ENCODE assay signal across 9 cellular contexts in the genomic region with DNA sequence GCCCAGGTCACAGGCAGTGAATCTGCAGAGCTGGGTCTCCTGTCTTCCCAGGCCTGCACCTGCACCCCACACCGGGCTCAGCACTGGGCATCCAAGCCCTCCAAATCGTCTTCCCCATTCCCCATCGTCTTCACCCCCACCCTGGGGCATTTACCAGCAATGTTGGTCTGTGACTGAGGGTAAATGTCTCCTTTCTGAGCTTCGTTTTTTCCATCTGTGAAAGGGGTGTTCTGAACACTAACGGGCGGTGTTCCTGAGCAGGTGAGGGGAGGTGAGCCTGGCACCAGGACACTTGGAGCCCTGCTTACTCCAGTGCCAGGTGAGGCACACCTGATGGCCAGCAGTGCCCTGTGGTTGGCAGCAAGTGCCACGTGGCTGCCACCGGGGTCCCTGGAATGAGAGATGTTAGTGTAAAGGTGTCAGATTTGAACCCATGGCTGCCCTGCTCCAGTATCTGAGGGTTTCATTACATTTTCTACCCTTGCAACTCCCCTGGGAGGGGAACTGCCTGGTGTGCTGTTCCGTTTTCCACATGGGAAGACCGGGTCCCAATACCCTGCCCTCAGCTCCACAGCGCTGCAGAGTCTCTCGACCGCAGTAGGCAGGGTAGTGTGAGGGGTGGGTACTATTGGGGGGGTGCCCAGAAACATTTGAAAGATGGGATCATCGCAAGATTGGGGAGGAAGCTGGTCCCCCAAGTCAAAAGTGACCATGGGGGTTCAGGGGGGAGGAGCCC. TPM values are rescaled to one million over a fixed set of nuclear protein-coding genes. Genes with fewer than 3 reads are reported as not detected.
DNase-seq lines count a peak whose midpoint lies in the region; ATAC-seq and TF ChIP-seq lines count a peak whose summit lies in the region.
"Had no signal": no experiment of that assay in that cellular context is flagged by ENCODE, and none has a peak within 500 bp of the region (broad histone marks: within the 10 kb centered on the region; RNA-seq: fewer than 3 reads in every experiment).

No MANE protein-coding gene starts in this region.

- peaks cover 37 to 79% of the 10 kb centered on the region in 2 donors for H3K27me3 Mint-ChIP-seq in effector memory CD8-positive, alpha-beta T cell

- DNase-seq in AG10803 (ENCODE audit: low read depth) (no peak), MM.1S (no peak), GM20000 (ENCODE audit: low spot score) (no peak), iPS-NIHi11 (ENCODE audit: low spot score) (no peak), islet precursor cell (no peak)
- DNase-seq in effector memory CD8-positive, alpha-beta T cell: no peak

- H3K27ac Mint-ChIP-seq in effector memory CD8-positive, alpha-beta T cell: no peak overlapping the region
- H3K27ac Mint-ChIP-seq: activated naive CD4-positive, alpha-beta T cell treated with anti-CD3 and anti-CD28 coated beads, Interleukin-2, amount 10 ng/mL, durations not matched to agents 7 days and 5 days had no signal

- peak overlapping the region; percentile 53; the same call in 1 of the 2 replicates for H2AFZ ChIP-seq in MM.1S (ENCODE audit: low read length)
- H2AFZ ChIP-seq in neural cell (ENCODE audit: low read depth, low read length): no peak overlapping the region

- H3K79me2 ChIP-seq in MM.1S (ENCODE audit: low read length) (no peaks in the 10 kb centered on the region), neural cell (replicated peaks; ENCODE audit: insufficient read depth, low read length) (no peaks in the 10 kb centered on the region)

- peak overlapping the region; percentile 33; the same call in 1 of the 2 replicates for H3K4me2 ChIP-seq in MM.1S (ENCODE audit: low read depth, low read length)
- H3K4me2 ChIP-seq in neural cell (ENCODE audit: low read length): no peak overlapping the region

- no peaks in the 10 kb centered on the region for H3K9me3 ChIP-seq in MM.1S (replicated peaks; ENCODE audit: insufficient read depth, low read length)
- no peaks in the 10 kb centered on the region for H3K9me3 ChIP-seq in neural cell (ENCODE audit: low read length)

- TF ChIP-seq CTCF in AG10803 (conservative IDR thresholded peaks at IDR 0.05; ENCODE audit: low read length) (no peak), MM.1S (IDR thresholded peaks at IDR 0.05; ENCODE audit: low read length) (no peak), neural cell (IDR thresholded peaks at IDR 0.05; ENCODE audit: poor library complexity, severe bottlenecking) (peak; percentile 30), GM20000 (IDR thresholded peaks at IDR 0.05; ENCODE audit: extremely low read depth, missing control alignments) (no peak)

- H3K36me3 ChIP-seq in MM.1S (replicated peaks; ENCODE audit: insufficient read depth, low read length) (no peaks in the 10 kb centered on the region), neural cell (ENCODE audit: insufficient read depth, low read length) (no peaks in the 10 kb centered on the region)

- H3K9me2 ChIP-seq in MM.1S (replicated peaks; ENCODE audit: insufficient read depth, low read length) (no peaks in the 10 kb centered on the region), neural cell (ENCODE audit: insufficient read depth, low read length) (no peaks in the 10 kb centered on the region)

- H3F3A ChIP-seq in MM.1S (ENCODE audit: insufficient read depth, low read length) (no peaks in the 10 kb centered on the region), neural cell (ENCODE audit: insufficient read depth, low read length, poor library complexity, severe bottlenecking) (no peaks in the 10 kb centered on the region)

- H3K27ac ChIP-seq in MM.1S (ENCODE audit: low read length) (no peak overlapping the region), neural cell (ENCODE audit: low read length) (no peak overlapping the region)

- H3K9ac ChIP-seq in MM.1S (ENCODE audit: low read length) (no peak overlapping the region), neural cell (ENCODE audit: low read length) (no peak overlapping the region)

- H3K27me3 ChIP-seq in MM.1S (replicated peaks; ENCODE audit: insufficient read depth, low read length) (peaks cover 45% of the 10 kb centered on the region), neural cell (ENCODE audit: insufficient read depth, low read depth, low read length) (peaks cover 31% of the 10 kb centered on the region)

- peaks cover 19% of the 10 kb centered on the region for H3K4me1 ChIP-seq in MM.1S (ENCODE audit: low read length)

- TF ChIP-seq RAD21 in neural cell (conservative IDR thresholded peaks at IDR 0.05): no peak

- H3K9me3 Mint-ChIP-seq in effector memory CD8-positive, alpha-beta T cell: no peaks in the 10 kb centered on the region
- H3K9me3 Mint-ChIP-seq: activated naive CD4-positive, alpha-beta T cell treated with anti-CD3 and anti-CD28 coated beads, Interleukin-2, amount 10 ng/mL, durations not matched to agents 7 days and 5 days had no signal

- H4K20me1 ChIP-seq in MM.1S (ENCODE audit: insufficient read depth, low read length): no peaks in the 10 kb centered on the region
- no peaks in the 10 kb centered on the region for H4K20me1 ChIP-seq in neural cell (ENCODE audit: insufficient read depth)

- peak overlapping the region; percentile 75 for H3K4me3 Mint-ChIP-seq in effector memory CD8-positive, alpha-beta T cell
- H3K4me3 Mint-ChIP-seq: activated naive CD4-positive, alpha-beta T cell treated with anti-CD3 and anti-CD28 coated beads, Interleukin-2, amount 10 ng/mL, durations not matched to agents 7 days and 5 days had no signal

- H3K4me3 ChIP-seq in AG10803 (ENCODE audit: low read length) (peak overlapping the region; percentile 88), MM.1S (ENCODE audit: low read length) (no peak overlapping the region), neural cell (ENCODE audit: low read length) (no peak overlapping the region)

- H3K4me1 Mint-ChIP-seq in effector memory CD8-positive, alpha-beta T cell (ENCODE audit: low read depth in 2 of 2): peaks cover 26 to 32% of the 10 kb centered on the region in 2 donors

- no peak for TF ChIP-seq EP300 in neural cell (conservative IDR thresholded peaks at IDR 0.05; ENCODE audit: poor library complexity, severe bottlenecking)

- ATAC-seq in effector memory CD8-positive, alpha-beta T cell (replicated peaks): no peak
- no peak for ATAC-seq in GM18520 (IDR thresholded peaks at IDR 0.05; ENCODE audit: unreplicated experiment)

- peaks cover 4% of the 10 kb centered on the region for H3K36me3 Mint-ChIP-seq in effector memory CD8-positive, alpha-beta T cell (ENCODE audit: insufficient read depth)
- H3K36me3 Mint-ChIP-seq: activated naive CD4-positive, alpha-beta T cell treated with anti-CD3 and anti-CD28 coated beads, Interleukin-2, amount 10 ng/mL, durations not matched to agents 7 days and 5 days had no signal

TF ChIP-seq in neural cell, 6 proteins besides CTCF, POLR2A, EP300 and RAD21:
- TF ChIP-seq SMC3 (conservative IDR thresholded peaks at IDR 0.05; ENCODE audit: poor library complexity): no peak
- no peak for TF ChIP-seq EZH2 (IDR thresholded peaks at IDR 0.05; ENCODE audit: borderline replicate concordance, insufficient read depth, low read length, poor library complexity, severe bottlenecking)
- TF ChIP-seq TAF1 (IDR thresholded peaks at IDR 0.05; ENCODE audit: low read depth): no peak
- no peak for TF ChIP-seq MXI1 (conservative IDR thresholded peaks at IDR 0.05; ENCODE audit: poor library complexity, severe bottlenecking)
- no peak for TF ChIP-seq POLR2AphosphoS5 (IDR thresholded peaks at IDR 0.05)
- TF ChIP-seq, protein P1, sequence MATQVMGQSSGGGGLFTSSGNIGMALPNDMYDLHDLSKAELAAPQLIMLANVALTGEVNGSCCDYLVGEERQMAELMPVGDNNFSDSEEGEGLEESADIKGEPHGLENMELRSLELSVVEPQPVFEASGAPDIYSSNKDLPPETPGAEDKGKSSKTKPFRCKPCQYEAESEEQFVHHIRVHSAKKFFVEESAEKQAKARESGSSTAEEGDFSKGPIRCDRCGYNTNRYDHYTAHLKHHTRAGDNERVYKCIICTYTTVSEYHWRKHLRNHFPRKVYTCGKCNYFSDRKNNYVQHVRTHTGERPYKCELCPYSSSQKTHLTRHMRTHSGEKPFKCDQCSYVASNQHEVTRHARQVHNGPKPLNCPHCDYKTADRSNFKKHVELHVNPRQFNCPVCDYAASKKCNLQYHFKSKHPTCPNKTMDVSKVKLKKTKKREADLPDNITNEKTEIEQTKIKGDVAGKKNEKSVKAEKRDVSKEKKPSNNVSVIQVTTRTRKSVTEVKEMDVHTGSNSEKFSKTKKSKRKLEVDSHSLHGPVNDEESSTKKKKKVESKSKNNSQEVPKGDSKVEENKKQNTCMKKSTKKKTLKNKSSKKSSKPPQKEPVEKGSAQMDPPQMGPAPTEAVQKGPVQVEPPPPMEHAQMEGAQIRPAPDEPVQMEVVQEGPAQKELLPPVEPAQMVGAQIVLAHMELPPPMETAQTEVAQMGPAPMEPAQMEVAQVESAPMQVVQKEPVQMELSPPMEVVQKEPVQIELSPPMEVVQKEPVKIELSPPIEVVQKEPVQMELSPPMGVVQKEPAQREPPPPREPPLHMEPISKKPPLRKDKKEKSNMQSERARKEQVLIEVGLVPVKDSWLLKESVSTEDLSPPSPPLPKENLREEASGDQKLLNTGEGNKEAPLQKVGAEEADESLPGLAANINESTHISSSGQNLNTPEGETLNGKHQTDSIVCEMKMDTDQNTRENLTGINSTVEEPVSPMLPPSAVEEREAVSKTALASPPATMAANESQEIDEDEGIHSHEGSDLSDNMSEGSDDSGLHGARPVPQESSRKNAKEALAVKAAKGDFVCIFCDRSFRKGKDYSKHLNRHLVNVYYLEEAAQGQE (IDR thresholded peaks at IDR 0.05; ENCODE audit: borderline replicate concordance): no peak

RNA-seq across cellular contexts. Expression of a gene that starts 1.9 kb away (rescaled TPM):
- polyA plus RNA-seq in neural cell: 0.24 TPM in 1 of 2 replicates, not detected in the other
- polyA minus RNA-seq in neural cell: not detected in 2 replicates

RNA-seq across cellular contexts. Expression of a gene that starts 17.7 kb away (rescaled TPM):
- polyA plus RNA-seq in neural cell: not detected in 2 replicates
- polyA minus RNA-seq in neural cell: not detected in 2 replicates

RNA-seq across cellular contexts. Expression of a gene that starts 43.0 kb away (rescaled TPM):
- 0.36 TPM in 1 of 2 replicates, not detected in the other for polyA plus RNA-seq in neural cell
- 0.23 TPM in 1 of 2 replicates, not detected in the other for polyA minus RNA-seq in neural cell

RNA-seq across cellular contexts. Expression of a gene that starts 46.4 kb away (rescaled TPM):
- 57.5 and 62.2 TPM in 2 replicates for polyA plus RNA-seq in neural cell
- polyA minus RNA-seq in neural cell: 52.9 and 54.5 TPM in 2 replicates
